Comparison of ENCODE assay signal across 25 cellular contexts in the genomic region with DNA sequence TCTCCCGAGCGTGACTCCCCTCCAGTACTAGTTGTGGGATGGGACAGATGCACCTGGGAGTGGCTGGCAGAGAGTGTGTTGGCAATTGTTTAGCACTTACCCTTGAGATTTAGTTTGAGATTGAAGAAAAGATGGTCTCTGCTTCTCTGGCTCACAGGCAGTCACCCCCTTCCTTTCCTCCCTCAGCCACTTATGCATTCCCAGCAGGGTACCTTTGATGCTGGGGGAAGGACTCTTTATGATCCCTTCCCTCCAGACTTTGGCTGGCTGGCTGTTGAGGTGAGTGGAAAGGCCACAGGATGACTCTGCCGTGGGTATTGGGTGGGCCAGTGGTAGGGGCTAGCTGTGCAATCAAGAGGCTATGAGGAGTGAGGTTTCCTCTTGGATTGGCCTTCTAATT.
"Had no signal": no experiment of that assay in that cellular context is flagged by ENCODE, and none has a peak within 500 bp of the region (broad histone marks: within the 10 kb centered on the region; RNA-seq: fewer than 3 reads in every experiment).

No MANE protein-coding gene starts in this region.

- H3K36me3 ChIP-seq: gastrocnemius medialis, lower lobe of right lung, ovary, sigmoid colon, stomach, thyroid gland, upper lobe of left lung had no signal

- H3K4me3 ChIP-seq: gastrocnemius medialis, lower lobe of right lung, ovary, psoas muscle, sigmoid colon, stomach, thyroid gland, upper lobe of left lung had no signal

- H3K36me3 Mint-ChIP-seq: immature natural killer cell; natural killer cell; stimulated activated effector memory CD8-positive, alpha-beta T cell treated with anti-CD3 and anti-CD28 coated beads, Interleukin-12 subunit alpha, Interleukin-12 subunit beta, amount 100 ng/mL, for 72 hours had no signal

- H3K4me1 ChIP-seq: lower lobe of right lung, psoas muscle, sigmoid colon, stomach, thyroid gland, upper lobe of left lung had no signal

- H3K27ac ChIP-seq: gastrocnemius medialis, lower lobe of right lung, ovary, psoas muscle, sigmoid colon, stomach, thyroid gland, upper lobe of left lung had no signal

- H3K27me3 ChIP-seq: gastrocnemius medialis, ovary, thyroid gland, upper lobe of left lung had no signal

- H3K27ac Mint-ChIP-seq: effector memory CD8-positive, alpha-beta T cell; natural killer cell; stimulated activated effector memory CD8-positive, alpha-beta T cell treated with anti-CD3 and anti-CD28 coated beads, Interleukin-12 subunit alpha, Interleukin-12 subunit beta, amount 100 ng/mL, for 72 hours had no signal

- ATAC-seq: effector memory CD8-positive, alpha-beta T cell; esophagus mucosa; gastrocnemius medialis; left colon; left ventricle myocardium superior; lower lobe of right lung; natural killer cell; psoas muscle; right cardiac atrium; stimulated activated effector memory CD8-positive, alpha-beta T cell treated with anti-CD3 and anti-CD28 coated beads, Interleukin-12 subunit alpha, Interleukin-12 subunit beta, amount 100 ng/mL, for 72 hours had no signal

- H3K9me3 ChIP-seq: gastrocnemius medialis, lower lobe of right lung, ovary, psoas muscle, sigmoid colon, stomach, thyroid gland, upper lobe of left lung had no signal

- H3K4me1 Mint-ChIP-seq: immature natural killer cell; natural killer cell; stimulated activated effector memory CD8-positive, alpha-beta T cell treated with anti-CD3 and anti-CD28 coated beads, Interleukin-12 subunit alpha, Interleukin-12 subunit beta, amount 100 ng/mL, for 72 hours had no signal

- DNase-seq: cortex of kidney; effector memory CD8-positive, alpha-beta T cell; foreskin fibroblast; gastrocnemius medialis; immature natural killer cell; islet precursor cell; kidney glomerular epithelial cell; left colon; left ventricle myocardium superior; lower lobe of right lung; natural killer cell; occipital lobe; ovary; posterior cingulate gyrus; psoas muscle; right cardiac atrium; sigmoid colon; stimulated activated CD4-positive, alpha-beta T cell treated with anti-CD3 and anti-CD28 coated beads, Interleukin-2, amount 100 ng/mL, for 24 hours; stimulated activated CD4-positive, alpha-beta T cell treated with anti-CD3 and anti-CD28 coated beads, Interleukin-4, amount 100 ng/mL, for 24 hours; stimulated activated naive CD4-positive, alpha-beta T cell treated with Interleukin-2 at 50 U/mL for 16 hours; stomach; thyroid gland; upper lobe of left lung had no signal

- H3K4me3 Mint-ChIP-seq: effector memory CD8-positive, alpha-beta T cell; immature natural killer cell; natural killer cell; stimulated activated effector memory CD8-positive, alpha-beta T cell treated with anti-CD3 and anti-CD28 coated beads, Interleukin-12 subunit alpha, Interleukin-12 subunit beta, amount 100 ng/mL, for 72 hours had no signal

- H3K9me3 Mint-ChIP-seq: effector memory CD8-positive, alpha-beta T cell; natural killer cell; stimulated activated effector memory CD8-positive, alpha-beta T cell treated with anti-CD3 and anti-CD28 coated beads, Interleukin-12 subunit alpha, Interleukin-12 subunit beta, amount 100 ng/mL, for 72 hours had no signal
